In the genomic region with DNA sequence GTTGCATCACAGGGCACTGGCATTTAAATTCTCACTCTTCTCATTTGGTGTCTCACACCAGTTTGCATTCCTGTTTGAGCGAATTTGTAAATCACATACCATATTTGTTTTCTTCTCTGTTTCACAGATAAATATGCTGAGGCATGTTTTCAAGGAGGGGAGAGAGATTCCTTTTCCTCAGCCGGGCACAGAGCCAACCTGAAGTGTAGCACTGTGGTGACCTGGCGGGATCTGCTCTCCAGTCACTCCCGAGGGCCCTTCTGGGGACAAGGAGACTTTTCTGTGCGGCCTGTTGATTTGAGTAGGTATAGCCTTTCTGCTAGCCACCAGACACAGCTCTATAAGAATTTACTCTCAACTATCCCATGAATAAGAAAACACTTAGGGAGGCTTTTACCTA, we compare ENCODE assay signal across 10 cellular contexts.
DNase-seq lines count a peak whose midpoint lies in the region; ATAC-seq and TF ChIP-seq lines count a peak whose summit lies in the region.
"Had no signal": no experiment of that assay in that cellular context is flagged by ENCODE, and none has a peak within 500 bp of the region (broad histone marks: within the 10 kb centered on the region; RNA-seq: fewer than 3 reads in every experiment).

No MANE protein-coding gene starts in this region.

- H4K5ac ChIP-seq in mesendoderm (ENCODE audit: low read length), result no peak overlapping the region

- H3K79me2 ChIP-seq in mesendoderm (ENCODE audit: control insufficient read depth, insufficient read depth, low read length), result no peaks in the 10 kb centered on the region

- no peak overlapping the region for H2BK15ac ChIP-seq in mesendoderm (replicated peaks; ENCODE audit: low read depth)

- no peak overlapping the region for H3K9ac ChIP-seq in mesendoderm (ENCODE audit: low read length)

- H3K79me1 ChIP-seq in mesendoderm (ENCODE audit: low read length), result no peaks in the 10 kb centered on the region

- no peaks in the 10 kb centered on the region for H3K36me3 ChIP-seq in brain microvascular endothelial cell (replicated peaks)
- H3K36me3 ChIP-seq in mesendoderm (ENCODE audit: control insufficient read depth, insufficient read depth, low read length), result no peaks in the 10 kb centered on the region
- no peaks in the 10 kb centered on the region for H3K36me3 ChIP-seq in suprapubic skin

- no peak overlapping the region for H3K56ac ChIP-seq in mesendoderm (ENCODE audit: low read length)

- no peak overlapping the region for H3K23ac ChIP-seq in mesendoderm (ENCODE audit: low read length)

- peak overlapping the region; percentile 30 for H3K18ac ChIP-seq in mesendoderm (ENCODE audit: low read length)

- no peaks in the 10 kb centered on the region for H3K9me3 ChIP-seq in suprapubic skin

- TF ChIP-seq CTCF in brain microvascular endothelial cell (IDR thresholded peaks at IDR 0.05; ENCODE audit: low read depth, low read length, missing control alignments) (no peak), suprapubic skin (IDR thresholded peaks at IDR 0.05) (no peak)

- H3K4me2 ChIP-seq in mesendoderm (ENCODE audit: low read length), result no peak overlapping the region

- H3K4me1 ChIP-seq in mesendoderm (ENCODE audit: control insufficient read depth, low read depth, low read length) (peaks cover 4% of the 10 kb centered on the region), suprapubic skin (peaks cover 4% of the 10 kb centered on the region)

- no peak overlapping the region for H2AK5ac ChIP-seq in mesendoderm (ENCODE audit: low read length)

- no peak for TF ChIP-seq POLR2A in suprapubic skin (IDR thresholded peaks at IDR 0.05)

- TF ChIP-seq EP300 in suprapubic skin (IDR thresholded peaks at IDR 0.05), result no peak

- no CpG with 5 or more reads among the region's 5 CpGs for WGBS in mesendoderm (ENCODE audit: extremely low coverage, insufficient coverage, low lambda C conversion rate)
- 51% methylated on average over 5 of the region's 5 CpGs for WGBS in suprapubic skin

- no peak overlapping the region for H2BK5ac ChIP-seq in mesendoderm (ENCODE audit: low read length)

- no peak for ATAC-seq in GM21367 (IDR thresholded peaks at IDR 0.05; ENCODE audit: unreplicated experiment)

- no peak overlapping the region for H2BK120ac ChIP-seq in mesendoderm (ENCODE audit: low read depth, low read length)

- no peak overlapping the region for H4K8ac ChIP-seq in mesendoderm (ENCODE audit: low read depth, low read length)

- H3K27ac ChIP-seq in brain microvascular endothelial cell (no peak overlapping the region), mesendoderm (ENCODE audit: low read depth, low read length) (no peak overlapping the region), suprapubic skin (no peak overlapping the region)

- DNase-seq in COLO668 (lab: John Stamatoyannopoulos, UW; ENCODE audit: unreplicated experiment) (peak; percentile 22), NCI-H1105 (lab: John Stamatoyannopoulos, UW) (peak; percentile 22), brain microvascular endothelial cell (peak; percentile 58), mesendoderm (no peak), suprapubic skin (ENCODE audit: low spot score in 2 of 2) (no peak), NCI-H524 treated with DMSO at 0.1 percent for 48 hours (lab: John Stamatoyannopoulos, UW) (no peak)
- no peak for DNase-seq in activated effector memory CD4-positive, alpha-beta T cell treated with Interleukin-2 at 50 U/mL for 16 hours
- DNase-seq: activated CD4-positive, alpha-beta T cell treated with anti-CD3 and anti-CD28 coated beads, Interleukin-2, amount 50 U/mL, for 48 hours; central memory CD4-positive, alpha-beta T cell had no signal

- H3K4me3 ChIP-seq in brain microvascular endothelial cell (ENCODE audit: low read depth, low read length), result no peak overlapping the region
- no peak overlapping the region for H3K4me3 ChIP-seq in mesendoderm (ENCODE audit: low read length)
- no peak overlapping the region for H3K4me3 ChIP-seq in suprapubic skin

- in situ Hi-C loops in brain microvascular endothelial cell (cut with HindIII; ENCODE audit: low pct_ligation_motif_present, low sequenced_read_pairs), result no loop called here

- H3K27me3 ChIP-seq in brain microvascular endothelial cell (replicated peaks) (no peaks in the 10 kb centered on the region), mesendoderm (ENCODE audit: insufficient read depth, low read length, poor library complexity) (no peaks in the 10 kb centered on the region), suprapubic skin (no peaks in the 10 kb centered on the region)

- no peak overlapping the region for H3K4ac ChIP-seq in mesendoderm (ENCODE audit: low read depth, low read length)

Comparison
In these comparisons a context has a peak if more than half of its experiments do, and no peak if none do; other contexts are left out.
1. DNase-seq: peak in COLO668 (single experiment), NCI-H1105 (single experiment) and brain microvascular endothelial cell (single experiment); none in mesendoderm (single experiment), activated effector memory CD4-positive, alpha-beta T cell treated with Interleukin-2 at 50 U/mL for 16 hours (single experiment), suprapubic skin (0 of 2) and NCI-H524 treated with DMSO at 0.1 percent for 48 hours (single experiment).